Comparison of ENCODE assay signal across 17 cellular contexts in the genomic region with DNA sequence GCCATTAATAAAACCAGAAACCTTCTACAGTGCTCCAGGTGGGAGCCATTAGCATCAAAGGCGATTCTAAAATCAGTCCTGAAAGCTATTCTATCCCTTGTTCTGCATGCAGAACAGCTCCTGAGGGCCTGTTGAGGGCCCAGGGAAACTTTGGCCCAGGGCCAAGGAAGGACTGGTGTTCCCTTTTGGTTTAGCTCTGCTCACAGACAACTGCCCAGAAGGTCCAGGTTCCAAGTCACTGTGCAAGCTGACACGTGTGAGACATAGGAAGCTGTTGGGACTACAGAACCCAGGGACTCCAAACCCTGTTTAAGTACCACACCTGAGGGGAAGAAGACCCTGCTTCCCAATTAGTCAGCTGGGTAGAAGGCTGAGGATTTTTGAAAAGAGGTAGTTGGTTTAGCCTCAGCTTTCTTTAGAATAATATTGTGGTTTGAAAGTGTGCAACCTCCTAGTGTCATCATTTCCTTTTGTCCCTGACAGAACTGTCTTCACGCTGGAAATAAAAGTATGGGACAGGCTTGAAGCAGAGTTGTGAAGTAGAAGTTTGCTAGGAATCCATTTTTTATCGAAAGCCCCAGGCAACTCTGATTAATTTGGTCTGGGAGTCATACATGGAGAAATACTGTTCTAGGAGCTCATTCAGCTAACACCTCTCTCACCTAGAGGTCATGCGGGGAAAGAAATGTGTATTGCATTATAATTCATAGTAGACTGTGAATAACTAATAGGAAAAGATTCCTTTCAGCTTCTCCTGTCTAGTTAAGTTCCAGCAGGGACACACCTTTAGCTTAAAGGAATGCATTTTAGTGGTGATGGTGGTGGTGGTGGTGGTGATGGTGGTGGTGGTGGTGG. TPM values are rescaled to one million over a fixed set of nuclear protein-coding genes. Genes with fewer than 3 reads are reported as not detected.
DNase-seq lines count a peak whose midpoint lies in the region; ATAC-seq, FAIRE-seq and TF ChIP-seq lines count a peak whose summit lies in the region.
"Had no signal": no experiment of that assay in that cellular context is flagged by ENCODE, and none has a peak within 500 bp of the region (broad histone marks: within the 10 kb centered on the region; RNA-seq: fewer than 3 reads in every experiment).

No MANE protein-coding gene starts in this region.

- intact Hi-C loops in activated CD4-positive, alpha-beta T cell treated with anti-CD3 and anti-CD28 coated beads, Interleukin-2, amount 10 ng/mL, durations not matched to agents 24 days and 14 days (cut with micrococcal nuclease): no loop called here
- intact Hi-C loops in spleen (cut with DNase I; ENCODE audit: low total_unique reads): no loop called here
- intact Hi-C loops in gastrocnemius medialis (cut with DNase I; ENCODE audit: low total_unique reads): no loop called here

- in situ Hi-C loops in gastrocnemius medialis (cut with MboI; ENCODE audit: low sequenced_read_pairs in 4 of 4): loop anchor here in 1 of 4 donors (25.0 kb wide), 1 partner anchor 146 kb away; no protein-coding TSS in a partner anchor

- H3K27ac ChIP-seq in spleen (peak overlapping the region in 5 of 8 donors; percentile 53 to 87 (median 77)), gastrocnemius medialis (no peak overlapping the region)
- H3K27ac ChIP-seq: RWPE1, tibial nerve, VCaP had no signal

- DNase-seq in activated CD4-positive, alpha-beta T cell treated with anti-CD3 and anti-CD28 coated beads, Interleukin-2, amount 10 ng/mL, durations not matched to agents 24 days and 14 days: peak; percentile 59
- DNase-seq in activated CD4-positive, alpha-beta T cell treated with anti-CD3 and anti-CD28 coated beads for 4 hours: no peak
- DNase-seq in NCI-H345 (lab: John Stamatoyannopoulos, UW) (peak; percentile 72), spleen (no peak), H54 (ENCODE audit: insufficient read length, low spot score) (no peak), kidney tubule cell (ENCODE audit: low spot score) (no peak), gastrocnemius medialis (no peak)
- no peak for DNase-seq in activated naive CD8-positive, alpha-beta T cell treated with anti-CD3 and anti-CD28 coated beads, Interleukin-2, amount 50 U/mL, for 24 hours
- DNase-seq: activated T-cell treated with anti-CD3 and anti-CD28 coated beads for 4 hours, DND-41, NCI-H1092 treated with DMSO at 0.1 percent for 48 hours, NCI-H446 treated with DMSO at 0.1 percent for 48 hours had no signal

- H3K36me3 ChIP-seq in spleen: no peaks in the 10 kb centered on the region
- H3K36me3 ChIP-seq in gastrocnemius medialis: no peaks in the 10 kb centered on the region
- H3K36me3 ChIP-seq: tibial nerve had no signal

- no peaks in the 10 kb centered on the region for H3K36me3 Mint-ChIP-seq in activated CD4-positive, alpha-beta T cell treated with anti-CD3 and anti-CD28 coated beads, Interleukin-2, amount 10 ng/mL, durations not matched to agents 24 days and 14 days (ENCODE audit: low read depth)
- no peaks in the 10 kb centered on the region for H3K36me3 Mint-ChIP-seq in activated naive CD8-positive, alpha-beta T cell treated with anti-CD3 and anti-CD28 coated beads, Interleukin-2, amount 50 U/mL, for 24 hours (ENCODE audit: low read depth)

- H3K4me3 ChIP-seq in spleen: no peak overlapping the region
- no peak overlapping the region for H3K4me3 ChIP-seq in gastrocnemius medialis
- H3K4me3 ChIP-seq: tibial nerve had no signal

- peak; percentile 38 for ATAC-seq in activated naive CD8-positive, alpha-beta T cell treated with anti-CD3 and anti-CD28 coated beads, Interleukin-2, amount 50 U/mL, for 24 hours
- no peak for ATAC-seq in gastrocnemius medialis

- H3K27me3 ChIP-seq in spleen (replicated peaks in 1 of 7): peaks cover 0 to 19% (median 0%) of the 10 kb centered on the region in 7 donors
- H3K27me3 ChIP-seq in gastrocnemius medialis: no peaks in the 10 kb centered on the region
- H3K27me3 ChIP-seq: tibial nerve had no signal

- no peaks in the 10 kb centered on the region for H3K9me3 ChIP-seq in spleen
- H3K9me3 ChIP-seq in gastrocnemius medialis: no peaks in the 10 kb centered on the region
- H3K9me3 ChIP-seq: tibial nerve had no signal

- FAIRE-seq in H54 (lab: Jason Lieb, UNC): no peak

- H3K4me1 ChIP-seq in spleen (peaks cover 0 to 33% (median 0%) of the 10 kb centered on the region in 6 donors), gastrocnemius medialis (no peaks in the 10 kb centered on the region)
- H3K4me1 ChIP-seq: tibial nerve had no signal

- TF ChIP-seq POLR2A in spleen (IDR thresholded peaks at IDR 0.05) (no peak), H54 (IDR thresholded peaks at IDR 0.05; ENCODE audit: low read depth, low read length) (no peak), gastrocnemius medialis (IDR thresholded peaks at IDR 0.05) (no peak)

- peaks cover 6% of the 10 kb centered on the region for H3K9me3 Mint-ChIP-seq in activated CD4-positive, alpha-beta T cell treated with anti-CD3 and anti-CD28 coated beads, Interleukin-2, amount 10 ng/mL, durations not matched to agents 24 days and 14 days
- no peaks in the 10 kb centered on the region for H3K9me3 Mint-ChIP-seq in activated naive CD8-positive, alpha-beta T cell treated with anti-CD3 and anti-CD28 coated beads, Interleukin-2, amount 50 U/mL, for 24 hours

- 45 to 67% (median 54%) methylated on average over 5 of the region's 5 CpGs for WGBS in spleen, 5 donors

- H3K4me3 Mint-ChIP-seq in activated CD4-positive, alpha-beta T cell treated with anti-CD3 and anti-CD28 coated beads, Interleukin-2, amount 10 ng/mL, durations not matched to agents 24 days and 14 days: peak overlapping the region; percentile 40
- no peak overlapping the region for H3K4me3 Mint-ChIP-seq in activated naive CD8-positive, alpha-beta T cell treated with anti-CD3 and anti-CD28 coated beads, Interleukin-2, amount 50 U/mL, for 24 hours

- peak overlapping the region; percentile 57 for H3K27ac Mint-ChIP-seq in activated CD4-positive, alpha-beta T cell treated with anti-CD3 and anti-CD28 coated beads, Interleukin-2, amount 10 ng/mL, durations not matched to agents 24 days and 14 days
- peak overlapping the region; percentile 38 for H3K27ac Mint-ChIP-seq in activated naive CD8-positive, alpha-beta T cell treated with anti-CD3 and anti-CD28 coated beads, Interleukin-2, amount 50 U/mL, for 24 hours

- H3K27me3 Mint-ChIP-seq in activated CD4-positive, alpha-beta T cell treated with anti-CD3 and anti-CD28 coated beads, Interleukin-2, amount 10 ng/mL, durations not matched to agents 24 days and 14 days: no peaks in the 10 kb centered on the region
- peaks cover 4% of the 10 kb centered on the region for H3K27me3 Mint-ChIP-seq in activated naive CD8-positive, alpha-beta T cell treated with anti-CD3 and anti-CD28 coated beads, Interleukin-2, amount 50 U/mL, for 24 hours

- H3K4me1 Mint-ChIP-seq in activated CD4-positive, alpha-beta T cell treated with anti-CD3 and anti-CD28 coated beads, Interleukin-2, amount 10 ng/mL, durations not matched to agents 24 days and 14 days: peaks cover 39% of the 10 kb centered on the region
- H3K4me1 Mint-ChIP-seq in activated naive CD8-positive, alpha-beta T cell treated with anti-CD3 and anti-CD28 coated beads, Interleukin-2, amount 50 U/mL, for 24 hours: peaks cover 39% of the 10 kb centered on the region

- no peak for TF ChIP-seq CTCF in spleen (IDR thresholded peaks at IDR 0.05 in 8 of 11, conservative IDR thresholded peaks at IDR 0.05 in 3 of 11)
- TF ChIP-seq CTCF in gastrocnemius medialis (IDR thresholded peaks at IDR 0.05 in 4 of 5, conservative IDR thresholded peaks at IDR 0.05 in 1 of 5): no peak

RNA-seq across cellular contexts. Expression of a gene that starts 19.9 kb away (rescaled TPM):
- total RNA-seq in activated CD4-positive, alpha-beta T cell treated with anti-CD3 and anti-CD28 coated beads, Interleukin-2, amount 10 ng/mL, durations not matched to agents 24 days and 14 days: 0.54 and 0.84 TPM in 2 replicates
- total RNA-seq in spleen: 10 to 100 TPM in 1 of 7 donors, 1 to 10 TPM in 5, under 1 TPM in 1; 0.57 to 19.6 (median 2.2) TPM
- under 1 TPM; 0.11 to 0.56 (median 0.16) TPM for polyA plus RNA-seq in spleen
- total RNA-seq in gastrocnemius medialis: 1 to 10 TPM in 3 of 4 donors, under 1 TPM in 1; 0.82 to 6.8 (median 2.7) TPM
- total RNA-seq: chondrocyte, HT-29 had no signal

Comparison
In these comparisons a context has a peak if more than half of its experiments do, and no peak if none do; other contexts are left out.
1. DNase-seq: peak in activated CD4-positive, alpha-beta T cell treated with anti-CD3 and anti-CD28 coated beads, Interleukin-2, amount 10 ng/mL, durations not matched to agents 24 days and 14 days (single experiment) and NCI-H345 (single experiment); none in activated CD4-positive, alpha-beta T cell treated with anti-CD3 and anti-CD28 coated beads for 4 hours (0 of 2), activated naive CD8-positive, alpha-beta T cell treated with anti-CD3 and anti-CD28 coated beads, Interleukin-2, amount 50 U/mL, for 24 hours (single experiment), spleen (single experiment), H54 (single experiment), kidney tubule cell (single experiment) and gastrocnemius medialis (0 of 2).
2. H3K27ac ChIP-seq: peak in spleen (5 of 8); none in gastrocnemius medialis (0 of 4).